17 cellular contexts compared by ENCODE assay signal in the genomic region with DNA sequence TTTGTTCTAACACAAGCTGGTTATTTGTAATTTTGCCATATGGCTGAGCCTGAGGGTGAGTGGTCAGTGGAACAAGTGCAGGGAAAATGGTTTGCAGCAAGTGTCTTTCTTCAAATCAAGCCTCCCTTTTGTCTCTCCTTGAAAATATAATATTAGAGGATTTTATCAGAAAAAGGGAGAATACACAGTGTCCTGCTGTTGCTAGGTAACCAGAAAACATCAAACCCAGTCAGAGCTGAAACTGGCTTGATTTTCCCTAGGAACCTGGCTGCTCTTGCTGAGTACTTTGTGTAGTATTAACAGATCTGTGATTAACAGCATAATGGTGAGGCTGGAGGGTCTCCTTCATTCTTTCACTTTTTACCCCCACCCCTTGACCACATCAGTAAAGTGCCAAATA.
DNase-seq lines count a peak whose midpoint lies in the region; ATAC-seq and TF ChIP-seq lines count a peak whose summit lies in the region.
"Had no signal": no experiment of that assay in that cellular context is flagged by ENCODE, and none has a peak within 500 bp of the region (broad histone marks: within the 10 kb centered on the region; RNA-seq: fewer than 3 reads in every experiment).

No MANE protein-coding gene starts in this region.

- no peaks in the 10 kb centered on the region for H3K36me3 ChIP-seq in adipocyte (ENCODE audit: control insufficient read depth, insufficient read depth, low read length, severe bottlenecking)
- H3K36me3 ChIP-seq in esophagus muscularis mucosa, result no peaks in the 10 kb centered on the region
- peaks cover 31% of the 10 kb centered on the region for H3K36me3 ChIP-seq in skeletal muscle satellite cell (ENCODE audit: insufficient read depth, low read length)
- H3K36me3 ChIP-seq: upper lobe of right lung had no signal

- DNase-seq in NCI-H2227 (lab: John Stamatoyannopoulos, UW; ENCODE audit: unreplicated experiment), result peak; percentile 5
- DNase-seq in NCI-H2227 treated with DMSO at 0.1 percent for 48 hours (lab: John Stamatoyannopoulos, UW), result no peak
- DNase-seq in adipocyte (ENCODE audit: low read depth), result peak; percentile 18
- peak; percentile 31 for DNase-seq in esophagus muscularis mucosa (ENCODE audit: extremely low spot score)
- DNase-seq in NCI-H1417 treated with DMSO at 0.1 percent for 48 hours (lab: John Stamatoyannopoulos, UW), result no peak
- DNase-seq: activated CD4-positive, alpha-beta memory T cell treated with anti-CD3 and anti-CD28 coated beads, Interleukin-2, amount 10 ng/mL, durations not matched to agents 7 days and 5 days; activated naive CD8-positive, alpha-beta T cell treated with anti-CD3 and anti-CD28 coated beads, Interleukin-2, amount 10 ng/mL, durations not matched to agents 7 days and 5 days; activated T-cell treated with anti-CD3 and anti-CD28 coated beads, Interleukin-2, amount 50 U/mL, for 48 hours; CD4-positive, alpha-beta T cell; NCI-H526; nephron progenitor cell; stimulated activated CD4-positive, alpha-beta T cell treated with anti-CD3 and anti-CD28 coated beads, Interleukin-15, amount 100 ng/mL, for 24 hours; upper lobe of right lung had no signal

- no peak for TF ChIP-seq EP300 in esophagus muscularis mucosa (IDR thresholded peaks at IDR 0.05)

- H3K4me3 ChIP-seq in adipocyte (ENCODE audit: low read length), result no peak overlapping the region
- no peak overlapping the region for H3K4me3 ChIP-seq in esophagus muscularis mucosa
- H3K4me3 ChIP-seq in skeletal muscle satellite cell (ENCODE audit: low read length), result no peak overlapping the region
- H3K4me3 ChIP-seq: GM12878, upper lobe of right lung had no signal

- H3K9me3 ChIP-seq in adipocyte (ENCODE audit: control insufficient read depth, low read length) (peaks cover 8% of the 10 kb centered on the region), esophagus muscularis mucosa (peaks cover 0 to 7% (median 6%) of the 10 kb centered on the region in 4 donors), skeletal muscle satellite cell (replicated peaks; ENCODE audit: low read length) (no peaks in the 10 kb centered on the region)
- H3K9me3 ChIP-seq: upper lobe of right lung had no signal

- no peak for TF ChIP-seq CTCF in esophagus muscularis mucosa (IDR thresholded peaks at IDR 0.05)

- H3K27me3 ChIP-seq in adipocyte (replicated peaks; ENCODE audit: control insufficient read depth, insufficient read depth, low read length), result no peaks in the 10 kb centered on the region
- H3K27me3 ChIP-seq in esophagus muscularis mucosa, result peaks cover 0 to 2% (median 0%) of the 10 kb centered on the region in 4 donors
- no peaks in the 10 kb centered on the region for H3K27me3 ChIP-seq in skeletal muscle satellite cell (ENCODE audit: control insufficient read depth, insufficient read depth, low read length)
- H3K27me3 ChIP-seq: upper lobe of right lung had no signal

- peaks cover 21% of the 10 kb centered on the region for H3K4me1 ChIP-seq in adipocyte (ENCODE audit: control insufficient read depth, insufficient read depth, low read length)
- no peaks in the 10 kb centered on the region for H3K4me1 ChIP-seq in esophagus muscularis mucosa
- H3K4me1 ChIP-seq in skeletal muscle satellite cell (ENCODE audit: control insufficient read depth, insufficient read depth, low read length), result peaks cover 29% of the 10 kb centered on the region
- H3K4me1 ChIP-seq: upper lobe of right lung had no signal

- ATAC-seq in GM18505 (IDR thresholded peaks at IDR 0.05; ENCODE audit: unreplicated experiment), result no peak
- ATAC-seq in GM21825 (IDR thresholded peaks at IDR 0.05; ENCODE audit: unreplicated experiment), result no peak
- ATAC-seq: GM12878, upper lobe of right lung had no signal

- no peak overlapping the region for H3K4me2 ChIP-seq in skeletal muscle satellite cell (ENCODE audit: low read length)

- intact Hi-C loops in esophagus muscularis mucosa (cut with DNase I), result no loop called here

- H3K9ac ChIP-seq in adipocyte (ENCODE audit: low read length), result no peak overlapping the region
- H3K9ac ChIP-seq in skeletal muscle satellite cell (ENCODE audit: low read depth, low read length), result peak overlapping the region; percentile 74

- H3K27ac ChIP-seq in esophagus muscularis mucosa (replicated peaks in 1 of 4), result no peak overlapping the region
- H3K27ac ChIP-seq: upper lobe of right lung had no signal

- TF ChIP-seq POLR2A in esophagus muscularis mucosa (IDR thresholded peaks at IDR 0.05; ENCODE audit: low read depth) (no peak), GM18505 (IDR thresholded peaks at IDR 0.05; ENCODE audit: borderline replicate concordance, extremely low read depth, insufficient read depth, insufficient read length) (no peak)

Comparison
In these comparisons a context has a peak if more than half of its experiments do, and no peak if none do; other contexts are left out.
1. DNase-seq: peak in NCI-H2227 (single experiment), adipocyte (single experiment) and esophagus muscularis mucosa (single experiment); none in NCI-H2227 treated with DMSO at 0.1 percent for 48 hours (single experiment) and NCI-H1417 treated with DMSO at 0.1 percent for 48 hours (single experiment).